1 cellular context compared by ENCODE assay signal in genomic region chr2:112762276-112762675, GRCh38.
TF ChIP-seq lines count a peak whose summit lies in the region.

No MANE protein-coding gene starts in this region.

TF ChIP-seq in HepG2, 621 proteins besides CTCF, POLR2A, EP300 and RAD21:
- TF ChIP-seq CHCHD3 (CRISPR knock-in tag; IDR thresholded peaks at IDR 0.05) (no peak), FOXP4 (CRISPR knock-in tag; IDR thresholded peaks at IDR 0.05) (0 out of 2 replicates have a peak, but pooled peaks have one; percentile 10), ZNF235 (CRISPR knock-in tag; IDR thresholded peaks at IDR 0.05; ENCODE audit: borderline replicate concordance) (no peak), ZNF33A (CRISPR knock-in tag; IDR thresholded peaks at IDR 0.05; ENCODE audit: borderline replicate concordance) (no peak), ZNF644 (CRISPR knock-in tag; IDR thresholded peaks at IDR 0.05; ENCODE audit: low read depth) (peak; percentile 44; the same call in 1 of the 2 replicates), ZNF720 (CRISPR knock-in tag; IDR thresholded peaks at IDR 0.05) (no peak), PHB2 (IDR thresholded peaks at IDR 0.05; ENCODE audit: partially characterized antibody) (no peak), CBX2 (IDR thresholded peaks at IDR 0.05; ENCODE audit: low read depth, low read length) (no peak), CBX2 (CRISPR knock-in tag; IDR thresholded peaks at IDR 0.05; ENCODE audit: low read depth) (no peak), CEBPG (CRISPR knock-in tag; IDR thresholded peaks at IDR 0.05) (peak; percentile 69), KAT8 (CRISPR knock-in tag; IDR thresholded peaks at IDR 0.05) (0 out of 2 replicates have a peak, but pooled peaks have one; percentile 0), CCDC6 (CRISPR knock-in tag; IDR thresholded peaks at IDR 0.05) (no peak), CEBPB (IDR thresholded peaks at IDR 0.05; ENCODE audit: borderline replicate concordance, low read depth, low read length) (peak; percentile 61; the same call in 1 of the 2 replicates), FOXP1 (IDR thresholded peaks at IDR 0.05) (no peak), FOXP1 (CRISPR knock-in tag; IDR thresholded peaks at IDR 0.05) (0 out of 2 replicates have a peak, but pooled peaks have one; percentile 13), FOXJ3 (CRISPR knock-in tag; IDR thresholded peaks at IDR 0.05; ENCODE audit: borderline replicate concordance) (0 out of 2 replicates have a peak, but pooled peaks have one; percentile 23), STAG1 (CRISPR knock-in tag; IDR thresholded peaks at IDR 0.05) (peak; percentile 6; the same call in 1 of the 2 replicates), ZNF674 (CRISPR knock-in tag; IDR thresholded peaks at IDR 0.05; ENCODE audit: low read depth) (no peak), SNRNP70 (IDR thresholded peaks at IDR 0.05; ENCODE audit: low read depth, low read length) (no peak), ZNF737 (CRISPR knock-in tag; IDR thresholded peaks at IDR 0.05; ENCODE audit: borderline replicate concordance) (no peak), NRL (CRISPR knock-in tag; IDR thresholded peaks at IDR 0.05; ENCODE audit: borderline replicate concordance) (no peak), HNRNPLL (IDR thresholded peaks at IDR 0.05; ENCODE audit: low read depth, low read length, poor library complexity, severe bottlenecking) (no peak), NR2F2 (IDR thresholded peaks at IDR 0.05; ENCODE audit: borderline replicate concordance, low read depth) (no peak)
TF ChIP-seq in HepG2: peak in this region for 8.
